In genomic region chr11:65888163-65888814, GRCh38 we compare ENCODE assay signal across 8 cellular contexts. TPM values are rescaled to one million over a fixed set of nuclear protein-coding genes. Genes with fewer than 3 reads are reported as not detected.
DNase-seq lines count a peak whose midpoint lies in the region; ATAC-seq and TF ChIP-seq lines count a peak whose summit lies in the region.

Gene FIBP, minus strand, starts transcription at chr11:65888471. Its CDS starts 53 bp downstream, at chr11:65888418.

- no peak within 1 kb of the TSS for H3K9ac ChIP-seq in parathyroid adenoma

- H3K27me3 ChIP-seq in parathyroid adenoma (ENCODE audit: control insufficient read depth, insufficient read depth, low read length) (no peaks in the 10 kb centered on the region), tibial artery (no peaks in the 10 kb centered on the region)

- peak; percentile 95 for DNase-seq in GM04504 (ENCODE audit: low read depth)
- peak; percentile 70 for DNase-seq in NCI-H1417 treated with DMSO at 0.1 percent for 48 hours (lab: John Stamatoyannopoulos, UW)
- DNase-seq in SW 1271 (lab: John Stamatoyannopoulos, UW): peak; percentile 89 to 95
- peak; percentile 93 for DNase-seq in activated naive CD8-positive, alpha-beta T cell treated with anti-CD3 and anti-CD28 coated beads, Interleukin-2, amount 50 U/mL, for 16 hours (ENCODE audit: low read depth, low spot score)
- DNase-seq in Right ventricle myocardium superior: peak; percentile 98
- peak; percentile 97 to 99 for DNase-seq in tibial artery

- peaks cover 8% of the 10 kb centered on the region for H3K4me1 ChIP-seq in parathyroid adenoma
- peaks cover 6 to 73% (median 53%) of the 10 kb centered on the region in 4 donors for H3K4me1 ChIP-seq in tibial artery

- peak within 1 kb of the TSS; percentile 70 for H3K4me2 ChIP-seq in parathyroid adenoma (ENCODE audit: low read length)

- H3K36me3 ChIP-seq in parathyroid adenoma (ENCODE audit: control insufficient read depth, insufficient read depth, low read length): no peaks in the 10 kb centered on the region
- peaks cover 10 to 33% (median 21%) of the 10 kb centered on the region in 3 donors for H3K36me3 ChIP-seq in tibial artery

- ATAC-seq in HG02623 (IDR thresholded peaks at IDR 0.05; ENCODE audit: unreplicated experiment) (peak; percentile 41), Right ventricle myocardium superior (ENCODE audit: poor library complexity) (peak; percentile 86)

- intact Hi-C loops in Right ventricle myocardium superior (cut with DNase I) (loop anchor here (2.0 kb wide), 1 partner anchor 29 kb away; the partner anchor contains the start of gene CFL1), tibial artery (cut with DNase I; ENCODE audit: low total_unique reads) (loop anchor here (2.0 kb wide), 1 partner anchor 29 kb away; no protein-coding TSS in a partner anchor)

- no peaks in the 10 kb centered on the region for H3K79me2 ChIP-seq in parathyroid adenoma

- H3K27ac ChIP-seq in parathyroid adenoma (peak within 1 kb of the TSS; percentile 87), tibial artery (peak within 1 kb of the TSS; percentile 93 to 95)

- H3K4me3 ChIP-seq in parathyroid adenoma (ENCODE audit: low read depth, low read length): peak within 1 kb of the TSS; percentile 77
- peak within 1 kb of the TSS; percentile 61 to 83 for H3K4me3 ChIP-seq in tibial artery

- no peaks in the 10 kb centered on the region for H3K9me3 ChIP-seq in parathyroid adenoma (ENCODE audit: control insufficient read depth, low read length)
- H3K9me3 ChIP-seq in tibial artery: no peaks in the 10 kb centered on the region

- peak within 1 kb of the TSS; percentile 76 for H2AFZ ChIP-seq in parathyroid adenoma

- TF ChIP-seq CTCF in parathyroid adenoma (IDR thresholded peaks at IDR 0.05) (peak; percentile 88), tibial artery (IDR thresholded peaks at IDR 0.05) (peak; percentile 87 to 96)

RNA-seq across cellular contexts. Expression of gene FIBP, which starts in this region (rescaled TPM):
- total RNA-seq in Right ventricle myocardium superior: 37.7 TPM

Comparison
In these comparisons a context has a peak if more than half of its experiments do, and no peak if none do; other contexts are left out.
1. Peak in every context shown above with its lines: DNase-seq, ATAC-seq, H3K4me3 ChIP-seq and H3K27ac ChIP-seq.